1 cellular context compared by ENCODE assay signal in genomic region chr2:10119601-10120157, GRCh38.
TF ChIP-seq lines count a peak whose summit lies in the region.

No MANE protein-coding gene starts in this region.

TF ChIP-seq in K562, 482 proteins besides CTCF, POLR2A, EP300 and RAD21 (continued from another document):
- TF ChIP-seq MTA2 (IDR thresholded peaks at IDR 0.05; ENCODE audit: low read depth) (peak; percentile 16; the same call in 1 of the 2 replicates), ZNF280A (IDR thresholded peaks at IDR 0.05; ENCODE audit: low read depth, partially characterized antibody) (no peak)
